ENCODE assay signal across 10 cellular contexts in the genomic region with DNA sequence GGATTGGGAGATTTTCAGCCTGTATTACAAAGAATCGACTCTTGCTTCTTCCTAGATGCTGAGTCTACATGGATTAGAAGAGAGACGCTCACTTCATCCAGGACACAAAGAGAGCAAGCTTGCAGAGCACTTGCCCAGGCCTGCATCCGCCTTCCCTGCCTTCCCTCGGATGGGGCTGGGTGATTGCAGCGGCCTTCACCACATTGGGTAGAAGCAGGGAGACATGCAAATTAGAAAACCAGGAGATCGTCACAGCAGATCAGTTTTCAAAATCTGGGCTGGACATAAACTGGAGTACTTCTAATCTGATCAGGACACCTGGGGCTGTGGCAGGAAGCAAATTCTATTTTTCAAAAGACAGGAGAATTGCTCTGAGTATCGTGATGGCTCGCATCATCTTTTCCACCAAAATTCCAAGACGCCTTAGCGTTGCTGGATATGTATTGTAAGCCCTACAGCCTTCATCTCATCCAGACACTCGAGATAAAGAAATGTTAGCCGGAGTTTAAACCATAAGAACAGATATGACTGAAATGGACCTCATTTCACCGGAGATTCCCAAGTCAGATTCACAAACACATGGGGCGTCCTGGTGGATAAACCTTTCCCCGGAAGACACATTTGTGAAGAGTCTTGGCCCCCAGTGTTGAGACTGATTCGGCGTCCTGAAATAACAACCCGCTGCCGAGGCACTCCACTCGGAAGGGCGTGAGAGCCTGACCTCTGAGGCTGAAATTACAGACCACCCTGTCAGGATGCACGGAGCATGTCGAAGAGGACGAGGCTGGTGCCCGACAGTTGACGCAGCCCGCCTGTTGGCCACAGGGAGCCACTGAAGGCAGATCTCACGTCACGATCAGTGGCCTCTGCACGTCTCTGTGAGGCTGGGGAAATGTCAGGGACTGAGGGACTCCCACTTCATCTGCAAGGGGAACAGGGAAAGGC.
DNase-seq lines count a peak whose midpoint lies in the region; ATAC-seq, FAIRE-seq and TF ChIP-seq lines count a peak whose summit lies in the region.
"Had no signal": no experiment of that assay in that cellular context is flagged by ENCODE, and none has a peak within 500 bp of the region (broad histone marks: within the 10 kb centered on the region; RNA-seq: fewer than 3 reads in every experiment).

No MANE protein-coding gene starts in this region.

- DNase-seq in NCI-H187 (lab: John Stamatoyannopoulos, UW) (peak; percentile 35 to 56), T47D (ENCODE audit: low read depth in 1 of 2, low spot score in 1 of 2) (peak; percentile 4 to 90), mesenteric fat pad (ENCODE audit: low spot score) (peak; percentile 69), Ammon's horn (ENCODE audit: low spot score) (no peak), GM19239 (ENCODE audit: insufficient read length, low spot score) (no peak), occipital lobe (lab: John Stamatoyannopoulos, UW) (no peak)
- DNase-seq: activated gamma-delta T cell, T-helper 1 cell had no signal

- in situ Hi-C loops in T47D (cut with HindIII; ENCODE audit: low pct_unique_long_range_greater_than_20kb, low sequenced_read_pairs): no loop called here

- FAIRE-seq in GM19239 (lab: Jason Lieb, UNC): no peak

- no peak for ATAC-seq in GM19455 (IDR thresholded peaks at IDR 0.05; ENCODE audit: unreplicated experiment)

- peak overlapping the region; percentile 61 for H3K27ac ChIP-seq in C4-2B

- TF ChIP-seq CTCF in C4-2B (conservative IDR thresholded peaks at IDR 0.05): no peak

Comparison
In these comparisons a context has a peak if more than half of its experiments do, and no peak if none do; other contexts are left out.
1. DNase-seq: peak in NCI-H187 (2 of 2), T47D (2 of 2) and mesenteric fat pad (single experiment); none in Ammon's horn (single experiment), GM19239 (single experiment) and occipital lobe (single experiment).